ENCODE assay signal across 22 cellular contexts in genomic region chr10:48495282-48496045, GRCh38.
DNase-seq lines count a peak whose midpoint lies in the region; ATAC-seq, FAIRE-seq and TF ChIP-seq lines count a peak whose summit lies in the region.
"Had no signal": no experiment of that assay in that cellular context is flagged by ENCODE, and none has a peak within 500 bp of the region (broad histone marks: within the 10 kb centered on the region; RNA-seq: fewer than 3 reads in every experiment).

No MANE protein-coding gene starts in this region.

- peaks cover 11% of the 10 kb centered on the region for H3K27me3 Mint-ChIP-seq in activated CD8-positive, alpha-beta memory T cell treated with anti-CD3 and anti-CD28 coated beads, Interleukin-2, amount 10 ng/mL, durations not matched to agents 7 days and 5 days
- H3K27me3 Mint-ChIP-seq in CD8-positive, alpha-beta memory T cell, result peaks cover 11 to 47% of the 10 kb centered on the region in 2 donors

- peaks cover 23% of the 10 kb centered on the region for H3K4me1 Mint-ChIP-seq in activated CD8-positive, alpha-beta memory T cell treated with anti-CD3 and anti-CD28 coated beads, Interleukin-2, amount 10 ng/mL, durations not matched to agents 7 days and 5 days
- H3K4me1 Mint-ChIP-seq in CD8-positive, alpha-beta memory T cell, result peaks cover 13 to 21% (median 16%) of the 10 kb centered on the region in 3 donors

- CTCF ChIA-PET in activated CD8-positive, alpha-beta memory T cell treated with anti-CD3 and anti-CD28 coated beads, Interleukin-2, amount 10 ng/mL, durations not matched to agents 7 days and 5 days (lab: Charles Lee), result no interaction called here
- CTCF ChIA-PET in CD8-positive, alpha-beta memory T cell (lab: Charles Lee), result interaction anchor here (1.4 kb wide), 1 partner anchor 9 kb away, joined by 3 read pairs; no protein-coding TSS in a partner anchor
- CTCF ChIA-PET in GM10248 (lab: Yijun Ruan, JAX), result interaction anchor here (1.0 kb wide), 1 partner anchor 11 kb away, joined by 3 read pairs; no protein-coding TSS in a partner anchor

- DNase-seq in activated CD8-positive, alpha-beta memory T cell treated with anti-CD3 and anti-CD28 coated beads for 24 hours, result peak; percentile 41
- DNase-seq in activated CD8-positive, alpha-beta memory T cell treated with anti-CD3 and anti-CD28 coated beads, Interleukin-2, amount 50 U/mL, for 4 hours, result no peak
- peak; percentile 31 for DNase-seq in activated CD8-positive, alpha-beta memory T cell treated with anti-CD3 and anti-CD28 coated beads, Interleukin-2, amount 10 ng/mL, durations not matched to agents 7 days and 5 days
- DNase-seq in kidney, result peak; percentile 35
- DNase-seq in stimulated activated CD8-positive, alpha-beta memory T cell treated with anti-CD3 and anti-CD28 coated beads, Interleukin-4, amount 100 ng/mL, for 48 hours, result peak; percentile 11
- DNase-seq in activated T-cell treated with anti-CD3 and anti-CD28 coated beads, Interleukin-2, amount 50 U/mL, for 48 hours, result no peak
- no peak for DNase-seq in CD8-positive, alpha-beta memory T cell
- no peak for DNase-seq in GM10248 (ENCODE audit: extremely low spot score)
- DNase-seq: 8988T, DND-41, GM23248, NCI-H1092 treated with DMSO at 0.1 percent for 48 hours, NCI-H1694, NCI-H2227 treated with DMSO at 0.1 percent for 48 hours had no signal

- TF ChIP-seq CTCF in kidney (IDR thresholded peaks at IDR 0.05; ENCODE audit: borderline replicate concordance, extremely low read depth, insufficient read depth) (no peak), GM10248 (IDR thresholded peaks at IDR 0.05; ENCODE audit: control extremely low read depth, extremely low read depth, low read depth, missing control alignments) (no peak)

- no peaks in the 10 kb centered on the region for H3K4me1 ChIP-seq in kidney (ENCODE audit: control insufficient read depth in 1 of 2, insufficient read depth in 1 of 2, low read depth in 1 of 2, low read length in 2 of 2)
- H3K4me1 ChIP-seq in CD8-positive, alpha-beta memory T cell (ENCODE audit: insufficient read depth, low read length), result no peaks in the 10 kb centered on the region

- no peak overlapping the region for H3K27ac ChIP-seq in kidney (ENCODE audit: low read depth in 2 of 2, low read length in 2 of 2)
- no peak overlapping the region for H3K27ac ChIP-seq in CD8-positive, alpha-beta memory T cell (ENCODE audit: low read depth, low read length)
- H3K27ac ChIP-seq: BLaER1, GM23248 had no signal

- H3K36me3 ChIP-seq in kidney (ENCODE audit: control insufficient read depth in 1 of 2, insufficient read depth in 2 of 2, low read length in 2 of 2), result no peaks in the 10 kb centered on the region
- no peaks in the 10 kb centered on the region for H3K36me3 ChIP-seq in CD8-positive, alpha-beta memory T cell (ENCODE audit: insufficient read depth, low read length)
- H3K36me3 ChIP-seq: BLaER1 had no signal

- POLR2A ChIA-PET in CD8-positive, alpha-beta memory T cell (lab: Charles Lee), result no interaction called here
- POLR2A ChIA-PET in GM10248 (lab: Yijun Ruan, JAX), result no interaction called here

- ATAC-seq in activated CD8-positive, alpha-beta memory T cell treated with anti-CD3 and anti-CD28 coated beads, Interleukin-2, amount 10 ng/mL, durations not matched to agents 7 days and 5 days, result no peak
- ATAC-seq: CD8-positive, alpha-beta T cell; GM12878; HCT116; HepG2; Panc1; Right ventricle myocardium inferior had no signal

- H3K4me3 Mint-ChIP-seq in activated CD8-positive, alpha-beta memory T cell treated with anti-CD3 and anti-CD28 coated beads, Interleukin-2, amount 10 ng/mL, durations not matched to agents 7 days and 5 days, result no peak overlapping the region
- H3K4me3 Mint-ChIP-seq in CD8-positive, alpha-beta memory T cell, result no peak overlapping the region
- H3K4me3 Mint-ChIP-seq: CD8-positive, alpha-beta T cell had no signal

- H3K9me3 ChIP-seq in kidney (ENCODE audit: control insufficient read depth in 1 of 2, low read length in 2 of 2), result no peaks in the 10 kb centered on the region
- no peaks in the 10 kb centered on the region for H3K9me3 ChIP-seq in CD8-positive, alpha-beta memory T cell (ENCODE audit: low read length)
- H3K9me3 ChIP-seq: BLaER1 had no signal

- no peaks in the 10 kb centered on the region for H3K27me3 ChIP-seq in CD8-positive, alpha-beta memory T cell (ENCODE audit: insufficient read depth, low read length, poor library complexity, severe bottlenecking)
- H3K27me3 ChIP-seq: BLaER1 had no signal

- H3K9me3 Mint-ChIP-seq in activated CD8-positive, alpha-beta memory T cell treated with anti-CD3 and anti-CD28 coated beads, Interleukin-2, amount 10 ng/mL, durations not matched to agents 7 days and 5 days (ENCODE audit: low read depth), result no peaks in the 10 kb centered on the region
- H3K9me3 Mint-ChIP-seq in CD8-positive, alpha-beta memory T cell, result no peaks in the 10 kb centered on the region
- H3K9me3 Mint-ChIP-seq: CD8-positive, alpha-beta T cell had no signal

- no peak for FAIRE-seq in kidney (lab: Jason Lieb, UNC)
- FAIRE-seq: G401.6, GM12878, HepG2 had no signal

- intact Hi-C loops in kidney (cut with DNase I), result no loop called here

- H3K36me3 Mint-ChIP-seq in activated CD8-positive, alpha-beta memory T cell treated with anti-CD3 and anti-CD28 coated beads, Interleukin-2, amount 10 ng/mL, durations not matched to agents 7 days and 5 days, result no peaks in the 10 kb centered on the region
- H3K36me3 Mint-ChIP-seq in CD8-positive, alpha-beta memory T cell, result no peaks in the 10 kb centered on the region
- H3K36me3 Mint-ChIP-seq: CD8-positive, alpha-beta T cell had no signal

- no peak overlapping the region for H3K9ac ChIP-seq in kidney (ENCODE audit: low read length in 2 of 2)
- H3K9ac ChIP-seq: BLaER1, GM23248 had no signal

- no peak overlapping the region for H3K27ac Mint-ChIP-seq in activated CD8-positive, alpha-beta memory T cell treated with anti-CD3 and anti-CD28 coated beads, Interleukin-2, amount 10 ng/mL, durations not matched to agents 7 days and 5 days
- H3K27ac Mint-ChIP-seq in CD8-positive, alpha-beta memory T cell, result no peak overlapping the region
- H3K27ac Mint-ChIP-seq: CD8-positive, alpha-beta T cell had no signal

- no peak overlapping the region for H3K4me3 ChIP-seq in kidney (ENCODE audit: low read length in 2 of 2)
- H3K4me3 ChIP-seq in CD8-positive, alpha-beta memory T cell (ENCODE audit: low read length), result no peak overlapping the region
- H3K4me3 ChIP-seq: BLaER1, GM12878, GM23248 had no signal

Comparison
In these comparisons a context has a peak if more than half of its experiments do, and no peak if none do; other contexts are left out.
1. DNase-seq: peak in activated CD8-positive, alpha-beta memory T cell treated with anti-CD3 and anti-CD28 coated beads for 24 hours (single experiment), activated CD8-positive, alpha-beta memory T cell treated with anti-CD3 and anti-CD28 coated beads, Interleukin-2, amount 10 ng/mL, durations not matched to agents 7 days and 5 days (single experiment), kidney (single experiment) and stimulated activated CD8-positive, alpha-beta memory T cell treated with anti-CD3 and anti-CD28 coated beads, Interleukin-4, amount 100 ng/mL, for 48 hours (single experiment); none in activated CD8-positive, alpha-beta memory T cell treated with anti-CD3 and anti-CD28 coated beads, Interleukin-2, amount 50 U/mL, for 4 hours (single experiment), activated T-cell treated with anti-CD3 and anti-CD28 coated beads, Interleukin-2, amount 50 U/mL, for 48 hours (0 of 2), CD8-positive, alpha-beta memory T cell (0 of 5) and GM10248 (single experiment).